ENCODE assay signal across 16 cellular contexts in genomic region chr18:48609114-48609513, GRCh38.
DNase-seq lines count a peak whose midpoint lies in the region; ATAC-seq, FAIRE-seq and TF ChIP-seq lines count a peak whose summit lies in the region.
"Had no signal": no experiment of that assay in that cellular context is flagged by ENCODE, and none has a peak within 500 bp of the region (broad histone marks: within the 10 kb centered on the region; RNA-seq: fewer than 3 reads in every experiment).

No MANE protein-coding gene starts in this region.

- H3K27me3 Mint-ChIP-seq in T-helper 17 cell (no peaks in the 10 kb centered on the region), endothelial cell (ENCODE audit: unreplicated experiment) (peaks cover 1% of the 10 kb centered on the region)
- H3K27me3 Mint-ChIP-seq: B cell had no signal

- peaks cover 7% of the 10 kb centered on the region; the same call in 1 of the 3 replicates for H3K4me1 ChIP-seq in A549
- peaks cover 0 to 10% (median 0%) of the 10 kb centered on the region in 6 donors for H3K4me1 ChIP-seq in spleen
- H3K4me1 ChIP-seq: HAP-1 had no signal

- H3K27ac Mint-ChIP-seq in T-helper 17 cell = peak overlapping the region; percentile 81
- peak overlapping the region; percentile 18 for H3K27ac Mint-ChIP-seq in endothelial cell (ENCODE audit: unreplicated experiment)
- H3K27ac Mint-ChIP-seq: B cell; CD8-positive, alpha-beta T cell had no signal

- POLR2A ChIA-PET in A549 (lab: Yijun Ruan, JAX) = no interaction called here

- TF ChIP-seq EP300 in A549 (IDR thresholded peaks at IDR 0.05) = no peak

- H3K4me2 ChIP-seq in A549 = no peak overlapping the region
- H3K4me2 ChIP-seq: BLaER1 treated with 17β-estradiol and CSF1 and Interleukin-3, amounts not matched to agents 10 nM and 100 nM had no signal

- no peaks in the 10 kb centered on the region for H3K9me3 ChIP-seq in A549
- H3K9me3 ChIP-seq in T-helper 17 cell (ENCODE audit: control insufficient read depth, low read length, poor library complexity, severe bottlenecking) = no peaks in the 10 kb centered on the region
- H3K9me3 ChIP-seq in spleen = no peaks in the 10 kb centered on the region
- H3K9me3 ChIP-seq: BLaER1 treated with 17β-estradiol and CSF1 and Interleukin-3, amounts not matched to agents 10 nM and 100 nM; HAP-1 had no signal

- no peak overlapping the region for H3K27ac ChIP-seq in A549
- no peak overlapping the region for H3K27ac ChIP-seq in spleen
- H3K27ac ChIP-seq: BLaER1 treated with 17β-estradiol and CSF1 and Interleukin-3, amounts not matched to agents 10 nM and 100 nM; GM23248 had no signal

- H3K4me3 ChIP-seq in A549 = no peak overlapping the region
- H3K4me3 ChIP-seq in spleen = no peak overlapping the region
- H3K4me3 ChIP-seq: BLaER1 treated with 17β-estradiol and CSF1 and Interleukin-3, amounts not matched to agents 10 nM and 100 nM; GM23248; HAP-1 had no signal

- no peaks in the 10 kb centered on the region for H3K27me3 ChIP-seq in spleen (replicated peaks in 1 of 7)
- H3K27me3 ChIP-seq: BLaER1 treated with 17β-estradiol and CSF1 and Interleukin-3, amounts not matched to agents 10 nM and 100 nM had no signal

- intact Hi-C loops in spleen (cut with DNase I; ENCODE audit: low total_unique reads) = no loop called here

- DNase-seq in A549 (ENCODE audit: low read depth in 1 of 2, low spot score in 1 of 2) = no peak
- DNase-seq in T-helper 17 cell = no peak
- DNase-seq in endothelial cell (ENCODE audit: low spot score) = no peak
- DNase-seq in spleen = peak; percentile 11
- no peak for DNase-seq in activated effector memory CD4-positive, alpha-beta T cell treated with anti-CD3 and anti-CD28 coated beads, Interleukin-2, amount 50 U/mL, for 16 hours
- DNase-seq in SHP77 (lab: John Stamatoyannopoulos, UW) = no peak
- DNase-seq in NCI-H69 (lab: John Stamatoyannopoulos, UW) = no peak
- DNase-seq: 8988T; Calu3; CD8-positive, alpha-beta T cell; DMS79 treated with DMSO at 0.1 percent for 48 hours; GF-D8; GM23248 had no signal

- ATAC-seq in A549 (no peak), T-helper 17 cell (no peak)
- ATAC-seq: CD8-positive, alpha-beta T cell had no signal

- TF ChIP-seq POLR2A in A549 (IDR thresholded peaks at IDR 0.05; ENCODE audit: low read length) (no peak), spleen (IDR thresholded peaks at IDR 0.05) (no peak)

- H3K36me3 ChIP-seq in spleen = no peaks in the 10 kb centered on the region
- H3K36me3 ChIP-seq: HAP-1 had no signal

- TF ChIP-seq RAD21 in A549 (conservative IDR thresholded peaks at IDR 0.05 in 1 of 2, IDR thresholded peaks at IDR 0.05 in 1 of 2) = no peak

- H3K36me3 Mint-ChIP-seq in T-helper 17 cell (ENCODE audit: low read depth) (peaks cover 4% of the 10 kb centered on the region), endothelial cell (ENCODE audit: low read depth, unreplicated experiment) (no peaks in the 10 kb centered on the region)
- H3K36me3 Mint-ChIP-seq: CD8-positive, alpha-beta T cell had no signal

- no peak overlapping the region for H3K4me3 Mint-ChIP-seq in T-helper 17 cell
- no peak overlapping the region for H3K4me3 Mint-ChIP-seq in endothelial cell (ENCODE audit: unreplicated experiment)
- H3K4me3 Mint-ChIP-seq: B cell; CD8-positive, alpha-beta T cell had no signal

- H3K9me3 Mint-ChIP-seq in endothelial cell (ENCODE audit: unreplicated experiment) = no peaks in the 10 kb centered on the region
- H3K9me3 Mint-ChIP-seq: CD8-positive, alpha-beta T cell had no signal

- CTCF ChIA-PET in A549 (lab: Yijun Ruan, JAX) = interaction anchor here (1.6 to 2.1 kb wide), 4 partner anchors 17 to 144 kb away, joined by 3 to 8 read pairs (median 5); no protein-coding TSS in a partner anchor

- TF ChIP-seq CTCF in A549 (IDR thresholded peaks at IDR 0.05) (no peak), endothelial cell (IDR thresholded peaks at IDR 0.05; ENCODE audit: unreplicated experiment) (no peak), spleen (IDR thresholded peaks at IDR 0.05 in 8 of 11, conservative IDR thresholded peaks at IDR 0.05 in 3 of 11) (no peak)

- H3K4me1 Mint-ChIP-seq in T-helper 17 cell (peaks cover 4% of the 10 kb centered on the region), endothelial cell (ENCODE audit: unreplicated experiment) (peaks cover 5% of the 10 kb centered on the region)
- H3K4me1 Mint-ChIP-seq: B cell had no signal

- FAIRE-seq in A549 (lab: Jason Lieb, UNC) = no peak

- WGBS in A549 (ENCODE audit: missing lambda C conversion rate) = 88% methylated on average over 3 of the region's 3 CpGs
- 87 to 95% (median 88%) methylated on average over 3 of the region's 3 CpGs for WGBS in spleen, 5 donors

TF ChIP-seq in A549, 52 proteins besides CTCF, POLR2A, EP300 and RAD21:
- TF ChIP-seq CHD4 (IDR thresholded peaks at IDR 0.05; ENCODE audit: borderline replicate concordance) (no peak), SMC3 (IDR thresholded peaks at IDR 0.05) (no peak), HES2 (IDR thresholded peaks at IDR 0.05) (no peak), CEBPB (IDR thresholded peaks at IDR 0.05) (no peak), NPAS2 (CRISPR knock-in tag; IDR thresholded peaks at IDR 0.05; ENCODE audit: borderline replicate concordance) (no peak), ZFP36 (IDR thresholded peaks at IDR 0.05; ENCODE audit: borderline replicate concordance, partially characterized antibody) (peak; percentile 36), HOXB13 (CRISPR knock-in tag; IDR thresholded peaks at IDR 0.05; ENCODE audit: low read depth) (no peak)
TF ChIP-seq in A549: peak in this region for 1.
